Comparison of ENCODE assay signal across 1 cellular context in genomic region chr3:156938724-156939123, GRCh38.
TF ChIP-seq lines count a peak whose summit lies in the region.

No MANE protein-coding gene starts in this region.

TF ChIP-seq in HepG2, 621 proteins besides CTCF, POLR2A, EP300 and RAD21 (continued from another document):
- TF ChIP-seq ZHX2 (IDR thresholded peaks at IDR 0.05; ENCODE audit: low read depth) (no peak), ZHX2 (CRISPR knock-in tag; IDR thresholded peaks at IDR 0.05; ENCODE audit: borderline replicate concordance) (no peak), CEBPB (IDR thresholded peaks at IDR 0.05; ENCODE audit: borderline replicate concordance, low read depth, low read length) (peak; percentile 59; the same call in 1 of the 2 replicates)
